21 cellular contexts compared by ENCODE assay signal in the genomic region with DNA sequence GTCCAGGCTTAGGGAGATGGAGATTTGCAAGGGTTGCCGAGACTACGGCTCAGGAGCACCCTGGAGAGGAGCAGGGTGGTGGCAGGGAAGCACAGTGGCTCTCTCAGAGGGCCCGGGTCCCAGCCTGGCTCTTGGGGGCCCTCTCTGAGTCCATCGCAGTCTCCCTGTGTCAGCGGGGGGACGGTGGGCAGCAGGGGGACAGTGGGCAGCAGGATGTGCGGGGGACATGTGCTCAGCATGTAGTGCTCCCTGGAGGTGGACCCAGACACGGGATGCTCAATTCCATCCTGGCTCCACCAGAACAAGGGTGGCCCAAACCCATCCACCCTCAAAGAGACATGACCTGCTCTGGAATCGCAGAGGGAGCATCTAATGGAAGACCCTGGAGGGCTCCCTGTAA. TPM values are rescaled to one million over a fixed set of nuclear protein-coding genes. Genes with fewer than 3 reads are reported as not detected.
A peak's percentile ranks its signal among the peaks of the same experiment; 100 is the strongest.
DNase-seq lines count a peak whose midpoint lies in the region; ATAC-seq and TF ChIP-seq lines count a peak whose summit lies in the region.
"Had no signal": no experiment of that assay in that cellular context is flagged by ENCODE, and none has a peak within 500 bp of the region (broad histone marks: within the 10 kb centered on the region; RNA-seq: fewer than 3 reads in every experiment).

No MANE protein-coding gene starts in this region.

- H2AFZ ChIP-seq in GM23338 (no peak overlapping the region), osteoblast (ENCODE audit: low read length) (no peak overlapping the region)
- H2AFZ ChIP-seq: hepatocyte had no signal

- no peaks in the 10 kb centered on the region for H3F3A ChIP-seq in GM23338 (replicated peaks; ENCODE audit: low read depth)

- H4K20me1 ChIP-seq in GM23338 (replicated peaks; ENCODE audit: insufficient read depth) (peaks cover 19% of the 10 kb centered on the region; the same call in 1 of the 2 replicates), osteoblast (ENCODE audit: insufficient read depth, low read length) (peaks cover 41% of the 10 kb centered on the region)

- peak overlapping the region; percentile 85 for H3K27ac Mint-ChIP-seq in GM23338
- H3K27ac Mint-ChIP-seq in glutamatergic neuron (ENCODE audit: unreplicated experiment): no peak overlapping the region
- H3K27ac Mint-ChIP-seq: T-helper 1 cell treated with Interleukin-12 subunit alpha and Interleukin-12 subunit beta and Interleukin-4 antibody, amounts not matched to agents 30 μg/mL and 1 μg/mL, for 36 hours had no signal

- H3K4me3 Mint-ChIP-seq in GM23338 (no peak overlapping the region), glutamatergic neuron (ENCODE audit: unreplicated experiment) (no peak overlapping the region)
- H3K4me3 Mint-ChIP-seq: central memory CD8-positive, alpha-beta T cell; T-helper 1 cell treated with Interleukin-12 subunit alpha and Interleukin-12 subunit beta and Interleukin-4 antibody, amounts not matched to agents 30 μg/mL and 1 μg/mL, for 36 hours had no signal

- H3K36me3 Mint-ChIP-seq in GM23338 (ENCODE audit: low read depth) (peaks cover 11% of the 10 kb centered on the region), glutamatergic neuron (ENCODE audit: unreplicated experiment) (no peaks in the 10 kb centered on the region)

- H3K4me1 Mint-ChIP-seq in GM23338 (peaks cover 38% of the 10 kb centered on the region), glutamatergic neuron (ENCODE audit: low read depth, unreplicated experiment) (peaks cover 6% of the 10 kb centered on the region)

- H3K4me1 ChIP-seq in GM23338 (ENCODE audit: insufficient read depth): peaks cover 12% of the 10 kb centered on the region
- H3K4me1 ChIP-seq in osteoblast (ENCODE audit: insufficient read depth, low read length): no peaks in the 10 kb centered on the region

- H3K36me3 ChIP-seq in GM23338 (ENCODE audit: insufficient read depth) (no peaks in the 10 kb centered on the region), osteoblast (ENCODE audit: insufficient read depth, low read length) (no peaks in the 10 kb centered on the region)

- H3K4me2 ChIP-seq in GM23338 (no peak overlapping the region), osteoblast (ENCODE audit: insufficient read depth, low read length) (no peak overlapping the region)
- H3K4me2 ChIP-seq: hepatocyte had no signal

- H3K27ac ChIP-seq in 22Rv1 (peak overlapping the region; percentile 45; the same call in 1 of the 2 replicates), GM23338 (ENCODE audit: low read depth) (no peak overlapping the region), osteoblast (ENCODE audit: low read depth, low read length) (no peak overlapping the region)
- H3K27ac ChIP-seq: hepatocyte had no signal

- H3K27me3 ChIP-seq in GM23338 (ENCODE audit: insufficient read depth): no peaks in the 10 kb centered on the region
- H3K27me3 ChIP-seq in osteoblast (ENCODE audit: insufficient read depth, low read length): no peaks in the 10 kb centered on the region
- H3K27me3 ChIP-seq: hepatocyte had no signal

- H3K79me2 ChIP-seq in GM23338 (replicated peaks; ENCODE audit: insufficient read depth) (peaks cover 66% of the 10 kb centered on the region), osteoblast (ENCODE audit: insufficient read depth, low read length) (peaks cover 7% of the 10 kb centered on the region)

- H3K4me3 ChIP-seq in GM23338 (no peak overlapping the region), osteoblast (ENCODE audit: insufficient read depth, low read length) (no peak overlapping the region)
- H3K4me3 ChIP-seq: hepatocyte had no signal

- no peaks in the 10 kb centered on the region for H3K9me2 ChIP-seq in GM23338 (ENCODE audit: insufficient read depth)

- no peak for DNase-seq in GM23338 (ENCODE audit: low spot score)
- peak; percentile 5 for DNase-seq in glutamatergic neuron
- DNase-seq in osteoblast (ENCODE audit: insufficient read length, low spot score, missing footprints): peak; percentile 62
- DNase-seq in foreskin melanocyte: no peak
- no peak for DNase-seq in EL
- DNase-seq: effector CD8-positive, alpha-beta T cell; mesenchymal stem cell; NCI-H1092 treated with DMSO at 0.1 percent for 48 hours; NCI-H524 treated with DMSO at 0.1 percent for 48 hours; SIG-M5; stimulated activated CD4-positive, alpha-beta T cell treated with anti-CD3 and anti-CD28 coated beads, Interleukin-15, amount 100 ng/mL, for 24 hours; stimulated activated naive CD4-positive, alpha-beta T cell treated with Interleukin-2 at 50 U/mL for 16 hours had no signal

- H3K9me3 ChIP-seq in osteoblast (ENCODE audit: low read depth, low read length): no peaks in the 10 kb centered on the region

- no peak for ATAC-seq in GM23338
- ATAC-seq in HG02973 (IDR thresholded peaks at IDR 0.05; ENCODE audit: unreplicated experiment): no peak
- ATAC-seq in GM21515 (IDR thresholded peaks at IDR 0.05; ENCODE audit: unreplicated experiment): no peak
- ATAC-seq: HCT116 had no signal

- TF ChIP-seq CTCF in 22Rv1 (IDR thresholded peaks at IDR 0.05) (no peak), GM23338 (conservative IDR thresholded peaks at IDR 0.05; ENCODE audit: low read depth in 2 of 2) (no peak), glutamatergic neuron (IDR thresholded peaks at IDR 0.05; ENCODE audit: partially characterized antibody, unreplicated experiment) (no peak), osteoblast (IDR thresholded peaks at IDR 0.05; ENCODE audit: extremely low read depth, low read depth, low read length) (no peak)

- H3K27me3 Mint-ChIP-seq in GM23338 (ENCODE audit: insufficient read depth, low read depth, poor library complexity) (peaks cover 18% of the 10 kb centered on the region), glutamatergic neuron (ENCODE audit: unreplicated experiment) (peaks cover 2% of the 10 kb centered on the region)
- H3K27me3 Mint-ChIP-seq: central memory CD8-positive, alpha-beta T cell had no signal

- H3K9me3 Mint-ChIP-seq in GM23338 (no peaks in the 10 kb centered on the region; the same call in 2 of the 3 replicates), glutamatergic neuron (ENCODE audit: unreplicated experiment) (peaks cover 5% of the 10 kb centered on the region)
- H3K9me3 Mint-ChIP-seq: central memory CD8-positive, alpha-beta T cell; T-helper 1 cell treated with Interleukin-12 subunit alpha and Interleukin-12 subunit beta and Interleukin-4 antibody, amounts not matched to agents 30 μg/mL and 1 μg/mL, for 36 hours had no signal

TF ChIP-seq in GM23338, 12 proteins besides CTCF, POLR2A, EP300 and RAD21 (continues in another document):
- TF ChIP-seq EZH2phosphoT487 (IDR thresholded peaks at IDR 0.05; ENCODE audit: unreplicated experiment) (no peak), POLR2AphosphoS5 (IDR thresholded peaks at IDR 0.05; ENCODE audit: low read depth) (no peak)
- TF ChIP-seq, protein P1, sequence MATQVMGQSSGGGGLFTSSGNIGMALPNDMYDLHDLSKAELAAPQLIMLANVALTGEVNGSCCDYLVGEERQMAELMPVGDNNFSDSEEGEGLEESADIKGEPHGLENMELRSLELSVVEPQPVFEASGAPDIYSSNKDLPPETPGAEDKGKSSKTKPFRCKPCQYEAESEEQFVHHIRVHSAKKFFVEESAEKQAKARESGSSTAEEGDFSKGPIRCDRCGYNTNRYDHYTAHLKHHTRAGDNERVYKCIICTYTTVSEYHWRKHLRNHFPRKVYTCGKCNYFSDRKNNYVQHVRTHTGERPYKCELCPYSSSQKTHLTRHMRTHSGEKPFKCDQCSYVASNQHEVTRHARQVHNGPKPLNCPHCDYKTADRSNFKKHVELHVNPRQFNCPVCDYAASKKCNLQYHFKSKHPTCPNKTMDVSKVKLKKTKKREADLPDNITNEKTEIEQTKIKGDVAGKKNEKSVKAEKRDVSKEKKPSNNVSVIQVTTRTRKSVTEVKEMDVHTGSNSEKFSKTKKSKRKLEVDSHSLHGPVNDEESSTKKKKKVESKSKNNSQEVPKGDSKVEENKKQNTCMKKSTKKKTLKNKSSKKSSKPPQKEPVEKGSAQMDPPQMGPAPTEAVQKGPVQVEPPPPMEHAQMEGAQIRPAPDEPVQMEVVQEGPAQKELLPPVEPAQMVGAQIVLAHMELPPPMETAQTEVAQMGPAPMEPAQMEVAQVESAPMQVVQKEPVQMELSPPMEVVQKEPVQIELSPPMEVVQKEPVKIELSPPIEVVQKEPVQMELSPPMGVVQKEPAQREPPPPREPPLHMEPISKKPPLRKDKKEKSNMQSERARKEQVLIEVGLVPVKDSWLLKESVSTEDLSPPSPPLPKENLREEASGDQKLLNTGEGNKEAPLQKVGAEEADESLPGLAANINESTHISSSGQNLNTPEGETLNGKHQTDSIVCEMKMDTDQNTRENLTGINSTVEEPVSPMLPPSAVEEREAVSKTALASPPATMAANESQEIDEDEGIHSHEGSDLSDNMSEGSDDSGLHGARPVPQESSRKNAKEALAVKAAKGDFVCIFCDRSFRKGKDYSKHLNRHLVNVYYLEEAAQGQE (IDR thresholded peaks at IDR 0.05; ENCODE audit: unreplicated experiment): no peak

RNA-seq across cellular contexts. Expression of gene ZBP1, which starts 43.0 kb away (rescaled TPM):
- total RNA-seq in GM23338 (2014; rRNA removed; shearing (Covaris generic)): not detected in 2 replicates
- polyA plus RNA-seq in GM23338 (2016; fragmentation: Nextera tagmentation; extraction: Ambion mirVana): not detected in 2 replicates
- not detected for total RNA-seq in glutamatergic neuron (ENCODE audit: unreplicated experiment)
- total RNA-seq in osteoblast: not detected in 2 replicates
- total RNA-seq: hepatocyte, urinary bladder had no signal
- polyA plus RNA-seq: hepatocyte, neural cell had no signal

RNA-seq across cellular contexts. Expression of gene PMEPA1, which starts 46.6 kb away (rescaled TPM):
- 7.3 and 8.9 TPM in 2 replicates for total RNA-seq in GM23338 (2014; rRNA removed; shearing (Covaris generic))
- polyA plus RNA-seq in GM23338 (2016; fragmentation: Nextera tagmentation; extraction: Ambion mirVana): 13.5 and 15.4 TPM in 2 replicates
- 14.4 TPM for total RNA-seq in glutamatergic neuron (ENCODE audit: unreplicated experiment)
- 20.3 and 23.5 TPM in 2 replicates for total RNA-seq in osteoblast

Comparison
In these comparisons a context has a peak if more than half of its experiments do, and no peak if none do; other contexts are left out.
1. DNase-seq: peak in glutamatergic neuron (single experiment) and osteoblast (single experiment); none in GM23338 (single experiment), foreskin melanocyte (single experiment) and EL (single experiment).